2 cellular contexts compared by ENCODE assay signal in the genomic region with DNA sequence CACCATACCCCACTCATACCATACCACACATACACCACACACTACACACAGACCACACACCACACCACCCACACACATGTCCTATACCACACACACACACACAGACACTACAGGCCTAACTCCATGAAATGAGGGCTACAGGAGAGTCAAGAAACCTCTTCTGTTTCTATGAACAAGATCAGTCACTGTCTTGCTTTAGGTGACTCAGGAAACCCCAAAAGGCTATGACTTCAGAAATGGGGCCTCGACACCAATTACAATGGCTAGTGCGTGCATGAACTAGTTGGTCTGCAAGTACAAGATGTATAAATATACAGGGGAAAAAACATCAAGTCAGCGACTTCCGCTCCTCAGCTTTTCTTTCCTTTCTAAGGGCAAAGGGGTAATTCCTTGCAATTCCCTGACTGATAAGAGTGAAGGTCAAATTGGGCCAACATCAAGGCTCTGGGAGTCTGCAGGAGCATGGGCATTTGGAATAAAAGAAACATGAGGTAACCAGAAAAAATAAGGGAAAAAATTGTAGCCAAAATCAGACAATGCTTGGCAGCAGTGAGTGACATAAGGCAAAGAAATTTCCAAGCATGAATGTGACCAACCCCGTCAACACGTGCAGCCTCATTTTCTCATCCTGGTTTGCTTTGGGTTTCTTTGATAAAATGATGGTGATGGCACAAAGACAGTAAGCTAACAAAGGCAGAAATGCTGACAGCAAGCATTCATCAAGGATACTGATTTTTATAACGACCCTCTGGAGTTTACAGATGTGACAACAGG.
TF ChIP-seq lines count a peak whose summit lies in the region.

No MANE protein-coding gene starts in this region.

TF ChIP-seq in H1, 55 proteins besides CTCF, POLR2A, EP300 and RAD21:
- no peak for TF ChIP-seq HDAC2 (IDR thresholded peaks at IDR 0.05; ENCODE audit: borderline replicate concordance in 1 of 2, low read depth in 2 of 2, low read length in 2 of 2)
- no peak for TF ChIP-seq KDM1A (IDR thresholded peaks at IDR 0.05; ENCODE audit: borderline replicate concordance, low read length)
- TF ChIP-seq MAFK (IDR thresholded peaks at IDR 0.05; ENCODE audit: low read depth, low read length): no peak
- no peak for TF ChIP-seq SIRT6 (IDR thresholded peaks at IDR 0.05; ENCODE audit: low read length)
- TF ChIP-seq POLR2AphosphoS5 (IDR thresholded peaks at IDR 0.05; ENCODE audit: low read depth, low read length): no peak
- TF ChIP-seq, protein P1, sequence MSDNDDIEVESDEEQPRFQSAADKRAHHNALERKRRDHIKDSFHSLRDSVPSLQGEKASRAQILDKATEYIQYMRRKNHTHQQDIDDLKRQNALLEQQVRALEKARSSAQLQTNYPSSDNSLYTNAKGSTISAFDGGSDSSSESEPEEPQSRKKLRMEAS (IDR thresholded peaks at IDR 0.05): no peak
- TF ChIP-seq SAP30 (IDR thresholded peaks at IDR 0.05; ENCODE audit: insufficient read depth, insufficient replicate concordance, low read length): no peak
- no peak for TF ChIP-seq GTF2F1 (IDR thresholded peaks at IDR 0.05; ENCODE audit: borderline replicate concordance, low read depth, low read length)

TF ChIP-seq in SK-N-SH treated with all-trans-retinoic acid at 6 μM for 48 hours, 23 proteins besides CTCF, POLR2A, EP300 and RAD21:
- TF ChIP-seq CSDC2 (CRISPR knock-in tag; IDR thresholded peaks at IDR 0.05) (no peak), PPARA (CRISPR knock-in tag; IDR thresholded peaks at IDR 0.05; ENCODE audit: borderline replicate concordance) (no peak), BACH2 (CRISPR knock-in tag; IDR thresholded peaks at IDR 0.05; ENCODE audit: borderline replicate concordance) (no peak), GLIS3 (CRISPR knock-in tag; IDR thresholded peaks at IDR 0.05) (no peak), ZFP3 (CRISPR knock-in tag; IDR thresholded peaks at IDR 0.05) (no peak), ZNF8 (CRISPR knock-in tag; IDR thresholded peaks at IDR 0.05) (no peak), TCF4 (CRISPR knock-in tag; IDR thresholded peaks at IDR 0.05; ENCODE audit: borderline replicate concordance) (no peak), ESRRG (CRISPR knock-in tag; IDR thresholded peaks at IDR 0.05) (no peak), RARB (CRISPR knock-in tag; IDR thresholded peaks at IDR 0.05) (no peak), ZC3H10 (CRISPR knock-in tag; IDR thresholded peaks at IDR 0.05) (no peak)
- TF ChIP-seq, protein P2, sequence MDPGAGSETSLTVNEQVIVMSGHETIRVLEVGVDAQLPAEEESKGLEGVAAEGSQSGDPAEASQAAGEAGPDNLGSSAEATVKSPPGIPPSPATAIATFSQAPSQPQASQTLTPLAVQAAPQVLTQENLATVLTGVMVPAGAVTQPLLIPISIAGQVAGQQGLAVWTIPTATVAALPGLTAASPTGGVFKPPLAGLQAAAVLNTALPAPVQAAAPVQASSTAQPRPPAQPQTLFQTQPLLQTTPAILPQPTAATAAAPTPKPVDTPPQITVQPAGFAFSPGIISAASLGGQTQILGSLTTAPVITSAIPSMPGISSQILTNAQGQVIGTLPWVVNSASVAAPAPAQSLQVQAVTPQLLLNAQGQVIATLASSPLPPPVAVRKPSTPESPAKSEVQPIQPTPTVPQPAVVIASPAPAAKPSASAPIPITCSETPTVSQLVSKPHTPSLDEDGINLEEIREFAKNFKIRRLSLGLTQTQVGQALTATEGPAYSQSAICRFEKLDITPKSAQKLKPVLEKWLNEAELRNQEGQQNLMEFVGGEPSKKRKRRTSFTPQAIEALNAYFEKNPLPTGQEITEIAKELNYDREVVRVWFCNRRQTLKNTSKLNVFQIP (CRISPR knock-in tag; IDR thresholded peaks at IDR 0.05; ENCODE audit: borderline replicate concordance, low read depth): no peak
- TF ChIP-seq, protein P3, sequence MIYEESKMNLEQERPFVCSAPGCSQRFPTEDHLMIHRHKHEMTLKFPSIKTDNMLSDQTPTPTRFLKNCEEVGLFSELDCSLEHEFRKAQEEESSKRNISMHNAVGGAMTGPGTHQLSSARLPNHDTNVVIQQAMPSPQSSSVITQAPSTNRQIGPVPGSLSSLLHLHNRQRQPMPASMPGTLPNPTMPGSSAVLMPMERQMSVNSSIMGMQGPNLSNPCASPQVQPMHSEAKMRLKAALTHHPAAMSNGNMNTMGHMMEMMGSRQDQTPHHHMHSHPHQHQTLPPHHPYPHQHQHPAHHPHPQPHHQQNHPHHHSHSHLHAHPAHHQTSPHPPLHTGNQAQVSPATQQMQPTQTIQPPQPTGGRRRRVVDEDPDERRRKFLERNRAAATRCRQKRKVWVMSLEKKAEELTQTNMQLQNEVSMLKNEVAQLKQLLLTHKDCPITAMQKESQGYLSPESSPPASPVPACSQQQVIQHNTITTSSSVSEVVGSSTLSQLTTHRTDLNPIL (CRISPR knock-in tag; IDR thresholded peaks at IDR 0.05; ENCODE audit: low read depth): no peak
